ENCODE assay signal across 1 cellular context in the genomic region with DNA sequence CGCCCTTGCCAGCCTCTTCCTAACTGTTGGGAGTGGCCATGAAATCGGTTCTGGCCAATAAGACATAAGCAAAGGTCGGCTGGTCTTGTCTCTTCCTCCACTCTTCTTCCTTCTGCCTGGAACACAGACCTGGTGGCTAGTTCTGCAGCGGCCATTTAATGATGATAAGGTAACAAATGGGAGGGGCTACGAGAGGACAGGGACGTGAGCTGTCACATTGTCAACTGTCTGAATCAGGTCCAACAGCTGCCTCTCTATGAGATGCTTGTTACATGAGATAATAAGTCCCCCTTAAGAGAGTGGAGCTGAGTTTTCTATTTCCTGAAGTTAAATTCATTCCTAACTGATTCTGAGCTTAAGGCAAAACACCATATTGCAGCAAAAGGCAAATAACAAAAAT.
A peak's percentile ranks its signal among the peaks of the same experiment; 100 is the strongest.
TF ChIP-seq lines count a peak whose summit lies in the region.

No MANE protein-coding gene starts in this region.

TF ChIP-seq in K562, 482 proteins besides CTCF, POLR2A, EP300 and RAD21:
- TF ChIP-seq ZNF75A (CRISPR knock-in tag; IDR thresholded peaks at IDR 0.05) (no peak), MXD1 (CRISPR knock-in tag; IDR thresholded peaks at IDR 0.05; ENCODE audit: borderline replicate concordance, poor library complexity, severe bottlenecking) (no peak), ZNF23 (CRISPR knock-in tag; IDR thresholded peaks at IDR 0.05) (no peak), TEAD4 (IDR thresholded peaks at IDR 0.05; ENCODE audit: low read length) (peak; percentile 25; the same call in 1 of the 2 replicates), TEAD4 (CRISPR knock-in tag; IDR thresholded peaks at IDR 0.05; ENCODE audit: borderline replicate concordance) (no peak), NEUROD1 (IDR thresholded peaks at IDR 0.05; ENCODE audit: borderline replicate concordance, low read depth, low read length, partially characterized antibody) (no peak), NFIC (IDR thresholded peaks at IDR 0.05) (peak; percentile 24; the same call in 1 of the 2 replicates), NR2C2 (CRISPR knock-in tag; IDR thresholded peaks at IDR 0.05) (no peak), NR2C2 (tag; IDR thresholded peaks at IDR 0.05) (no peak), HDAC1 (IDR thresholded peaks at IDR 0.05) (0 out of 4 replicates have a peak, but pooled peaks of 1 of the 2 experiments have one; percentile 20), GATA2 (CRISPR knock-in tag; IDR thresholded peaks at IDR 0.05) (peak; percentile 36; the same call in 1 of the 2 replicates), CBX3 (IDR thresholded peaks at IDR 0.05; ENCODE audit: borderline replicate concordance in 1 of 2, low read length in 2 of 2) (peak in 1 of 2 experiments; percentile 67; a peak in 1 of 3 replicates), ARID3B (CRISPR knock-in tag; IDR thresholded peaks at IDR 0.05; ENCODE audit: borderline replicate concordance) (no peak), CBFA2T3 (IDR thresholded peaks at IDR 0.05) (peak; percentile 70), ARID1B (IDR thresholded peaks at IDR 0.05) (0 out of 2 replicates have a peak, but pooled peaks have one; percentile 39), XRCC4 (IDR thresholded peaks at IDR 0.05; ENCODE audit: extremely low read depth, insufficient read depth, insufficient read length) (no peak), EHMT2 (IDR thresholded peaks at IDR 0.05) (peak; percentile 64), TFAM (CRISPR knock-in tag; conservative IDR thresholded peaks at IDR 0.05) (no peak), ILK (tag; IDR thresholded peaks at IDR 0.05; ENCODE audit: borderline replicate concordance, low read depth) (no peak), TGIF2 (CRISPR knock-in tag; IDR thresholded peaks at IDR 0.05) (no peak), ADNP (tag; IDR thresholded peaks at IDR 0.05) (no peak), PKNOX1 (IDR thresholded peaks at IDR 0.05) (peak; percentile 69), HMG20B (CRISPR knock-in tag; IDR thresholded peaks at IDR 0.05) (no peak), YY1 (IDR thresholded peaks at IDR 0.05; ENCODE audit: borderline replicate concordance in 1 of 3, control insufficient read depth in 1 of 3, extremely low read depth in 1 of 3, insufficient read depth in 3 of 3, insufficient read length in 1 of 3, insufficient replicate concordance in 2 of 3, low read depth in 1 of 3, low read length in 2 of 3) (peak in 2 of 3 experiments; percentile 29 to 88), ZNF316 (IDR thresholded peaks at IDR 0.05) (peak; percentile 31), CBFA2T2 (conservative IDR thresholded peaks at IDR 0.05) (peak; percentile 44; the same call in 1 of the 2 replicates), ELF1 (tag; IDR thresholded peaks at IDR 0.05) (no peak), MEIS2 (IDR thresholded peaks at IDR 0.05; ENCODE audit: partially characterized antibody) (peak; percentile 50), TCF3 (CRISPR knock-in tag; IDR thresholded peaks at IDR 0.05) (peak; percentile 33; the same call in 1 of the 2 replicates), TRIM24 (IDR thresholded peaks at IDR 0.05) (peak; percentile 13 to 57; a peak in 1 of 4 replicates)
- TF ChIP-seq, protein P1, sequence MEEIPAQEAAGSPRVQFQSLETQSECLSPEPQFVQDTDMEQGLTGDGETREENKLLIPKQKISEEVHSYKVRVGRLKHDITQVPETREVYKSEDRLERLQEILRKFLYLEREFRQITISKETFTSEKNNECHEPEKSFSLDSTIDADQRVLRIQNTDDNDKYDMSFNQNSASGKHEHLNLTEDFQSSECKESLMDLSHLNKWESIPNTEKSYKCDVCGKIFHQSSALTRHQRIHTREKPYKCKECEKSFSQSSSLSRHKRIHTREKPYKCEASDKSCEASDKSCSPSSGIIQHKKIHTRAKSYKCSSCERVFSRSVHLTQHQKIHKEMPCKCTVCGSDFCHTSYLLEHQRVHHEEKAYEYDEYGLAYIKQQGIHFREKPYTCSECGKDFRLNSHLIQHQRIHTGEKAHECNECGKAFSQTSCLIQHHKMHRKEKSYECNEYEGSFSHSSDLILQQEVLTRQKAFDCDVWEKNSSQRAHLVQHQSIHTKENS (CRISPR knock-in tag; IDR thresholded peaks at IDR 0.05), result no peak
- TF ChIP-seq, protein P2, sequence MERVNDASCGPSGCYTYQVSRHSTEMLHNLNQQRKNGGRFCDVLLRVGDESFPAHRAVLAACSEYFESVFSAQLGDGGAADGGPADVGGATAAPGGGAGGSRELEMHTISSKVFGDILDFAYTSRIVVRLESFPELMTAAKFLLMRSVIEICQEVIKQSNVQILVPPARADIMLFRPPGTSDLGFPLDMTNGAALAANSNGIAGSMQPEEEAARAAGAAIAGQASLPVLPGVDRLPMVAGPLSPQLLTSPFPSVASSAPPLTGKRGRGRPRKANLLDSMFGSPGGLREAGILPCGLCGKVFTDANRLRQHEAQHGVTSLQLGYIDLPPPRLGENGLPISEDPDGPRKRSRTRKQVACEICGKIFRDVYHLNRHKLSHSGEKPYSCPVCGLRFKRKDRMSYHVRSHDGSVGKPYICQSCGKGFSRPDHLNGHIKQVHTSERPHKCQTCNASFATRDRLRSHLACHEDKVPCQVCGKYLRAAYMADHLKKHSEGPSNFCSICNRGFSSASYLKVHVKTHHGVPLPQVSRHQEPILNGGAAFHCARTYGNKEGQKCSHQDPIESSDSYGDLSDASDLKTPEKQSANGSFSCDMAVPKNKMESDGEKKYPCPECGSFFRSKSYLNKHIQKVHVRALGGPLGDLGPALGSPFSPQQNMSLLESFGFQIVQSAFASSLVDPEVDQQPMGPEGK (CRISPR knock-in tag; IDR thresholded peaks at IDR 0.05; ENCODE audit: borderline replicate concordance), result no peak
TF ChIP-seq in K562: peak in this region for 15.
